22 cellular contexts compared by ENCODE assay signal in genomic region chr11:112762686-112763048, GRCh38.
"Had no signal": no experiment of that assay in that cellular context is flagged by ENCODE, and none has a peak within 500 bp of the region (broad histone marks: within the 10 kb centered on the region; RNA-seq: fewer than 3 reads in every experiment).

No MANE protein-coding gene starts in this region.

- H3K36me3 Mint-ChIP-seq: activated CD4-positive, alpha-beta memory T cell treated with anti-CD3 and anti-CD28 coated beads for 36 hours; activated naive CD4-positive, alpha-beta T cell treated with anti-CD3 and anti-CD28 coated beads, Interleukin-2, amount 50 U/mL, for 72 hours; immature natural killer cell; naive thymus-derived CD8-positive, alpha-beta T cell; stimulated activated memory B cell treated with anti-CD40 and anti-IgM and Interleukin-4, amounts not matched to agents 10 μg/mL and 1 μg/mL and 100 μg/mL, for 72 hours had no signal

- H3K4me1 Mint-ChIP-seq: activated B cell treated with CpG ODN at 0.5 μM for 24 hours; immature natural killer cell; naive thymus-derived CD8-positive, alpha-beta T cell; stimulated activated memory B cell treated with anti-CD40 and anti-IgM and Interleukin-4, amounts not matched to agents 10 μg/mL and 1 μg/mL and 100 μg/mL, for 72 hours had no signal

- H3K4me1 ChIP-seq: adrenal gland, esophagus squamous epithelium, pancreas, right lobe of liver, spleen had no signal

- H3K27me3 ChIP-seq: adrenal gland, neutrophil, pancreas, right lobe of liver had no signal

- H3K36me3 ChIP-seq: adrenal gland, esophagus squamous epithelium, heart right ventricle, neutrophil, pancreas, right lobe of liver, spleen had no signal

- H3K9me3 Mint-ChIP-seq: activated B cell treated with CpG ODN at 0.5 μM for 24 hours; activated CD4-positive, alpha-beta memory T cell treated with anti-CD3 and anti-CD28 coated beads for 36 hours; activated naive CD4-positive, alpha-beta T cell treated with anti-CD3 and anti-CD28 coated beads, Interleukin-2, amount 50 U/mL, for 72 hours; activated T-helper 1 cell treated with anti-CD3 and anti-CD28 coated beads, Interleukin-12 subunit alpha, Interleukin-12 subunit beta, Interleukin-2, Interleukin-4 antibody, amounts not matched to agents 30 ng/mL and 10 ng/mL and 1 ng/mL, durations not matched to agents 14 hours and 24 hours and 36 hours; dendritic cell treated with granulocyte-macrophage colony-stimulating factor and Interleukin-4, amounts not matched to agents 40 ng/mL and 50 ng/mL, for 4 days; effector memory CD8-positive, alpha-beta T cell; immature natural killer cell; stimulated activated memory B cell treated with anti-CD40 and anti-IgM and Interleukin-4, amounts not matched to agents 10 μg/mL and 1 μg/mL and 100 μg/mL, for 72 hours had no signal

- H3K9me3 ChIP-seq: adrenal gland, esophagus squamous epithelium, heart right ventricle, neutrophil, pancreas, right lobe of liver, spleen had no signal

- H3K27ac Mint-ChIP-seq: activated B cell treated with CpG ODN at 0.5 μM for 24 hours; activated CD4-positive, alpha-beta memory T cell treated with anti-CD3 and anti-CD28 coated beads for 36 hours; activated naive CD4-positive, alpha-beta T cell treated with anti-CD3 and anti-CD28 coated beads, Interleukin-2, amount 50 U/mL, for 72 hours; activated T-helper 1 cell treated with anti-CD3 and anti-CD28 coated beads, Interleukin-12 subunit alpha, Interleukin-12 subunit beta, Interleukin-2, Interleukin-4 antibody, amounts not matched to agents 30 ng/mL and 10 ng/mL and 1 ng/mL, durations not matched to agents 14 hours and 24 hours and 36 hours; dendritic cell treated with granulocyte-macrophage colony-stimulating factor and Interleukin-4, amounts not matched to agents 40 ng/mL and 50 ng/mL, for 4 days; effector memory CD8-positive, alpha-beta T cell; immature natural killer cell; naive thymus-derived CD8-positive, alpha-beta T cell; stimulated activated memory B cell treated with anti-CD40 and anti-IgM and Interleukin-4, amounts not matched to agents 10 μg/mL and 1 μg/mL and 100 μg/mL, for 72 hours had no signal

- DNase-seq: activated B cell treated with CpG ODN at 0.5 μM for 24 hours; activated CD4-positive, alpha-beta memory T cell treated with anti-CD3 and anti-CD28 coated beads for 36 hours; activated CD4-positive, alpha-beta T cell treated with anti-CD3 and anti-CD28 coated beads for 4 hours; activated gamma-delta T cell treated with Interleukin-2 at 50 U/mL for 16 hours; activated T-cell treated with anti-CD3 and anti-CD28 coated beads for 4 hours; adrenal gland; effector memory CD8-positive, alpha-beta T cell; esophagus squamous epithelium; heart right ventricle; immature natural killer cell; kidney glomerular epithelial cell; mesenchymal stem cell; naive thymus-derived CD8-positive, alpha-beta T cell; pancreas; right lobe of liver; spleen; stimulated activated CD4-positive, alpha-beta T cell treated with anti-CD3 and anti-CD28 coated beads, Interleukin-4, amount 100 ng/mL, for 4 hours had no signal

- H3K27ac ChIP-seq: adrenal gland, esophagus squamous epithelium, neutrophil, pancreas, right lobe of liver, spleen had no signal

- H3K27me3 Mint-ChIP-seq: activated B cell treated with CpG ODN at 0.5 μM for 24 hours; stimulated activated memory B cell treated with anti-CD40 and anti-IgM and Interleukin-4, amounts not matched to agents 10 μg/mL and 1 μg/mL and 100 μg/mL, for 72 hours had no signal

- H3K4me3 ChIP-seq: adrenal gland, esophagus squamous epithelium, heart right ventricle, pancreas, right lobe of liver, spleen had no signal

- H3K4me3 Mint-ChIP-seq: activated B cell treated with CpG ODN at 0.5 μM for 24 hours; activated CD4-positive, alpha-beta memory T cell treated with anti-CD3 and anti-CD28 coated beads for 36 hours; activated T-helper 1 cell treated with anti-CD3 and anti-CD28 coated beads, Interleukin-12 subunit alpha, Interleukin-12 subunit beta, Interleukin-2, Interleukin-4 antibody, amounts not matched to agents 30 ng/mL and 10 ng/mL and 1 ng/mL, durations not matched to agents 14 hours and 24 hours and 36 hours; dendritic cell treated with granulocyte-macrophage colony-stimulating factor and Interleukin-4, amounts not matched to agents 40 ng/mL and 50 ng/mL, for 4 days; effector memory CD8-positive, alpha-beta T cell; immature natural killer cell; naive thymus-derived CD8-positive, alpha-beta T cell; stimulated activated memory B cell treated with anti-CD40 and anti-IgM and Interleukin-4, amounts not matched to agents 10 μg/mL and 1 μg/mL and 100 μg/mL, for 72 hours had no signal

- ATAC-seq: activated naive CD4-positive, alpha-beta T cell treated with anti-CD3 and anti-CD28 coated beads, Interleukin-2, amount 50 U/mL, for 72 hours; effector memory CD8-positive, alpha-beta T cell; naive thymus-derived CD8-positive, alpha-beta T cell; pancreas; right lobe of liver; stimulated activated memory B cell treated with anti-CD40 and anti-IgM and Interleukin-4, amounts not matched to agents 10 μg/mL and 1 μg/mL and 100 μg/mL, for 72 hours had no signal
